In the genomic region with DNA sequence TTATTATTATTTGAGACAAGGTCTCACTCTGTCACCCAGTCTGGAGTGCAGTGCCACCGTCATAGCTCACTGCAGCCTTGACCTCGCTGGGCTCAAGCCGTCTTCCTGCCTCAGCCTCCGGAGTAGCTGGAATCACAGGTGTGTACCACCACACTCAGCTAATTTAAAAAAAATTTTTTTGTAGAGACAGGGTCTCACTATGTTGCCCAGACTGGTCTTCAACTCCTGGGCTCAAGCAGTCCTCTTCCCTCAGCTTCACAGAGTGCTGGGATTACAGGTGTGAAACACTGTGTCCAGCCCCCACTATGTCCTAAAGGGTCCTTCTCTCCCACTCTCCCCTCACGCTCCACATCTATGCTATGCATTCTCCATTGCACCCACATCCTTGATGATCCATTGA, we compare ENCODE assay signal across 22 cellular contexts. TPM values are rescaled to one million over a fixed set of nuclear protein-coding genes. Genes with fewer than 3 reads are reported as not detected.
DNase-seq lines count a peak whose midpoint lies in the region; ATAC-seq and TF ChIP-seq lines count a peak whose summit lies in the region.
"Had no signal": no experiment of that assay in that cellular context is flagged by ENCODE, and none has a peak within 500 bp of the region (broad histone marks: within the 10 kb centered on the region; RNA-seq: fewer than 3 reads in every experiment).

No MANE protein-coding gene starts in this region.

- H3K36me3 Mint-ChIP-seq in activated CD4-positive, alpha-beta T cell treated with anti-CD3 and anti-CD28 coated beads for 36 hours (ENCODE audit: low read depth) = no peaks in the 10 kb centered on the region
- H3K36me3 Mint-ChIP-seq in WTC11 (no peaks in the 10 kb centered on the region), nephron (ENCODE audit: low read depth) (no peaks in the 10 kb centered on the region)
- peaks cover 2% of the 10 kb centered on the region for H3K36me3 Mint-ChIP-seq in activated T-cell treated with anti-CD3 and anti-CD28 coated beads, Interleukin-2, amount 50 U/mL, for 24 hours (ENCODE audit: low read depth)
- H3K36me3 Mint-ChIP-seq: CD14-positive monocyte had no signal

- H3K27me3 Mint-ChIP-seq in activated CD4-positive, alpha-beta T cell treated with anti-CD3 and anti-CD28 coated beads for 36 hours = no peaks in the 10 kb centered on the region
- H3K27me3 Mint-ChIP-seq in WTC11 (ENCODE audit: low read depth) (peaks cover 44% of the 10 kb centered on the region), nephron (ENCODE audit: low read depth) (peaks cover 39% of the 10 kb centered on the region)
- H3K27me3 Mint-ChIP-seq in activated T-cell treated with anti-CD3 and anti-CD28 coated beads, Interleukin-2, amount 50 U/mL, for 24 hours = no peaks in the 10 kb centered on the region

- CTCF ChIA-PET in activated CD4-positive, alpha-beta T cell treated with anti-CD3 and anti-CD28 coated beads for 36 hours (lab: Charles Lee) = interaction anchor here (0.8 kb wide), 2 partner anchors 37 to 65 kb away, joined by 3 read pairs; no protein-coding TSS in a partner anchor
- CTCF ChIA-PET in WTC11 (lab: Charles Lee) = interaction anchor here (1.1 to 3.8 kb wide), 5 partner anchors 10 to 88 kb away, joined by 3 to 36 read pairs (median 10); no protein-coding TSS in a partner anchor

- no peak for ATAC-seq in activated CD4-positive, alpha-beta T cell treated with anti-CD3 and anti-CD28 coated beads for 36 hours
- ATAC-seq in WTC11 (no peak), HG03439 (IDR thresholded peaks at IDR 0.05; ENCODE audit: unreplicated experiment) (no peak)
- ATAC-seq: Panc1 had no signal

- peak overlapping the region; percentile 12 for H3K4me3 Mint-ChIP-seq in activated CD4-positive, alpha-beta T cell treated with anti-CD3 and anti-CD28 coated beads for 36 hours
- no peak overlapping the region for H3K4me3 Mint-ChIP-seq in WTC11
- H3K4me3 Mint-ChIP-seq in nephron = peak overlapping the region in 2 of 3 experiments; percentile 47 to 51
- no peak overlapping the region for H3K4me3 Mint-ChIP-seq in activated T-cell treated with anti-CD3 and anti-CD28 coated beads, Interleukin-2, amount 50 U/mL, for 24 hours
- H3K4me3 Mint-ChIP-seq: CD14-positive monocyte had no signal

- intact Hi-C loops in activated CD4-positive, alpha-beta T cell treated with anti-CD3 and anti-CD28 coated beads for 36 hours (cut with DNase I, micrococcal nuclease) = loop anchor here in 1 of 2 experiments (5.0 kb wide), 2 partner anchors 534 to 1029 kb away; a partner anchor contains a TSS

- TF ChIP-seq CTCF in WTC11 (IDR thresholded peaks at IDR 0.05) (no peak), nephron (IDR thresholded peaks at IDR 0.05; ENCODE audit: unreplicated experiment in 3 of 3) (no peak)

- H3K9me3 Mint-ChIP-seq in activated CD4-positive, alpha-beta T cell treated with anti-CD3 and anti-CD28 coated beads for 36 hours (ENCODE audit: low read depth) = no peaks in the 10 kb centered on the region
- H3K9me3 Mint-ChIP-seq in WTC11 (no peaks in the 10 kb centered on the region), nephron (no peaks in the 10 kb centered on the region)
- no peaks in the 10 kb centered on the region for H3K9me3 Mint-ChIP-seq in activated T-cell treated with anti-CD3 and anti-CD28 coated beads, Interleukin-2, amount 50 U/mL, for 24 hours

- H3K4me1 Mint-ChIP-seq in activated CD4-positive, alpha-beta T cell treated with anti-CD3 and anti-CD28 coated beads for 36 hours = peaks cover 23% of the 10 kb centered on the region
- H3K4me1 Mint-ChIP-seq in WTC11 (peaks cover 35% of the 10 kb centered on the region), nephron (peaks cover 45% of the 10 kb centered on the region)
- H3K4me1 Mint-ChIP-seq in activated T-cell treated with anti-CD3 and anti-CD28 coated beads, Interleukin-2, amount 50 U/mL, for 24 hours (ENCODE audit: low read depth) = peaks cover 37% of the 10 kb centered on the region

- POLR2A ChIA-PET in activated CD4-positive, alpha-beta T cell treated with anti-CD3 and anti-CD28 coated beads for 36 hours (lab: Charles Lee) = no interaction called here
- POLR2A ChIA-PET in WTC11 (lab: Charles Lee) = no interaction called here

- DNase-seq in activated CD4-positive, alpha-beta T cell treated with anti-CD3 and anti-CD28 coated beads for 36 hours = no peak
- no peak for DNase-seq in activated CD4-positive, alpha-beta T cell treated with anti-CD3 and anti-CD28 coated beads for 4 hours
- DNase-seq in WTC11 (ENCODE audit: low spot score) = no peak
- DNase-seq in D341Med (ENCODE audit: low spot score) = no peak
- DNase-seq in activated T-cell treated with anti-CD3 and anti-CD28 coated beads, Interleukin-2, amount 50 U/mL, for 24 hours = no peak
- DNase-seq: 8988T, ACHN, BE2C, H7, IMR-90, MM.1S, NCI-H1417, NCI-H1694, NCI-H2081, NCI-H2227 treated with DMSO at 0.1 percent for 48 hours, NCI-H510A, NCI-H69, SIG-M5 had no signal

- no peak overlapping the region for H3K27ac Mint-ChIP-seq in activated CD4-positive, alpha-beta T cell treated with anti-CD3 and anti-CD28 coated beads for 36 hours
- H3K27ac Mint-ChIP-seq in WTC11 (no peak overlapping the region), nephron (peak overlapping the region in 1 of 3 experiments; percentile 50)
- H3K27ac Mint-ChIP-seq in activated T-cell treated with anti-CD3 and anti-CD28 coated beads, Interleukin-2, amount 50 U/mL, for 24 hours = no peak overlapping the region

TF ChIP-seq in WTC11, 78 proteins besides CTCF, POLR2A, EP300 and RAD21:
- TF ChIP-seq SMAD3 (CRISPR knock-in tag; IDR thresholded peaks at IDR 0.05; ENCODE audit: borderline replicate concordance) (no peak), CREB1 (CRISPR knock-in tag; IDR thresholded peaks at IDR 0.05) (no peak), ZNF138 (CRISPR knock-in tag; conservative IDR thresholded peaks at IDR 0.05) (no peak), ZNF121 (CRISPR knock-in tag; IDR thresholded peaks at IDR 0.05) (0 out of 2 replicates have a peak, but pooled peaks have one; percentile 41)
- TF ChIP-seq, protein P1, sequence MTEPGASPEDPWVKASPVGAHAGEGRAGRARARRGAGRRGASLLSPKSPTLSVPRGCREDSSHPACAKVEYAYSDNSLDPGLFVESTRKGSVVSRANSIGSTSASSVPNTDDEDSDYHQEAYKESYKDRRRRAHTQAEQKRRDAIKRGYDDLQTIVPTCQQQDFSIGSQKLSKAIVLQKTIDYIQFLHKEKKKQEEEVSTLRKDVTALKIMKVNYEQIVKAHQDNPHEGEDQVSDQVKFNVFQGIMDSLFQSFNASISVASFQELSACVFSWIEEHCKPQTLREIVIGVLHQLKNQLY (CRISPR knock-in tag; IDR thresholded peaks at IDR 0.05) = no peak

RNA-seq across cellular contexts. Expression of a gene that starts 9.1 kb away (rescaled TPM):
- total RNA-seq in activated CD4-positive, alpha-beta T cell treated with anti-CD3 and anti-CD28 coated beads for 36 hours = 1 to 10 TPM; 4.7 to 6.3 TPM
- total RNA-seq in WTC11 (2021) = 13.1 to 20.0 TPM (median 15.8 TPM) in 3 replicates

RNA-seq across cellular contexts. Expression of a gene that starts 24.1 kb away (rescaled TPM):
- 100 to 1,000 TPM; 349 to 533 TPM for total RNA-seq in activated CD4-positive, alpha-beta T cell treated with anti-CD3 and anti-CD28 coated beads for 36 hours
- total RNA-seq in WTC11 (2021) = 233 to 249 TPM (median 246 TPM) in 3 replicates

RNA-seq across cellular contexts. Expression of a gene that starts 55.9 kb away (rescaled TPM):
- total RNA-seq in activated CD4-positive, alpha-beta T cell treated with anti-CD3 and anti-CD28 coated beads for 36 hours = 10 to 100 TPM in 1 of 2 experiments, 1 to 10 TPM in 1; 7.3 to 13.2 TPM
- total RNA-seq in WTC11 (2021) = 22.4 to 27.2 TPM (median 23.5 TPM) in 3 replicates

Comparison
In these comparisons a context has a peak if more than half of its experiments do, and no peak if none do; other contexts are left out.
1. H3K4me3 Mint-ChIP-seq: peak in activated CD4-positive, alpha-beta T cell treated with anti-CD3 and anti-CD28 coated beads for 36 hours (single experiment) and nephron (2 of 3); none in WTC11 (single experiment) and activated T-cell treated with anti-CD3 and anti-CD28 coated beads, Interleukin-2, amount 50 U/mL, for 24 hours (single experiment).